12 cellular contexts compared by ENCODE assay signal in the genomic region with DNA sequence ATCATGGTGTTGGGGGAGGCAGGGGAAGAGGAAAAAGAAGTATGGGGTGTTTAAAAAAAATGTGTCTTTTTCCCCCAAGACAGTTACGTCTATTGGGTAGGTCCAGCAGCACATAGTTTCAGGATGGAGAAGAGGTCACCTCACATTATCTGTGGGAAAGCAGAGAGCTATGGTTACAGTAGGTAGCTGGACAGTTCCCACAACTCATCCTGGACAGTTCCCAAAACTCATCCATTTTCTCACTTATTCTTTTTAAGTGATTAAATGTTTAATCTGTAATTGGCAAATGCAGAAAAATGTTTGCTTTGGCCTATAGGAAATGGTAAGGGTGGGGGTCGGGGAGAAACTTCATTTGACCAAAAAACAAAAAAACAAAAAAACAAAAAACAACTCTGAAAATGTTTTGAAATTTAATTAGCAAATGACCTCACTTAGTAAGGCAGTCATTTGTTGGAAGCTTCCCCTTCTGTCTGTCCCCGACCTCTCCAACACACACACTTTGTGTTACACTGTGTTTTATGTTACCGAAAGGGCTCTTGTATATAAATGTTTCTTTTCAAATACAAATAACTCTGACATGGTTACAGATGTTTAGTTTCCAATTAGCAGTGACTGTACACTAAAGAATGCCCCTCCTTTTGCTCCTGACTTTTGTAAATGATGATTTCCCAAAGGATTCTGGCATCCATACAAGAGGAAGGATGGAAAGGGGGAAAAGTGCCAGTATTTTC.
DNase-seq lines count a peak whose midpoint lies in the region; ATAC-seq and TF ChIP-seq lines count a peak whose summit lies in the region.
"Had no signal": no experiment of that assay in that cellular context is flagged by ENCODE, and none has a peak within 500 bp of the region (broad histone marks: within the 10 kb centered on the region; RNA-seq: fewer than 3 reads in every experiment).

No MANE protein-coding gene starts in this region.

- H3K4me1 ChIP-seq in breast epithelium (no peaks in the 10 kb centered on the region), upper lobe of right lung (peaks cover 8% of the 10 kb centered on the region)

- TF ChIP-seq POLR2A in breast epithelium (IDR thresholded peaks at IDR 0.05) = no peak

- H3K36me3 ChIP-seq in breast epithelium (no peaks in the 10 kb centered on the region), upper lobe of right lung (no peaks in the 10 kb centered on the region)

- H3K27ac ChIP-seq in breast epithelium (peak overlapping the region; percentile 30 to 81), upper lobe of right lung (peak overlapping the region; percentile 24)
- H3K27ac ChIP-seq: neutrophil had no signal

- TF ChIP-seq CTCF in breast epithelium (IDR thresholded peaks at IDR 0.05) = no peak
- TF ChIP-seq CTCF in upper lobe of right lung (IDR thresholded peaks at IDR 0.05) = no peak

- H3K4me3 ChIP-seq in breast epithelium (no peak overlapping the region), upper lobe of right lung (no peak overlapping the region)

- peak; percentile 28 for DNase-seq in NCI-H2196 (lab: John Stamatoyannopoulos, UW; ENCODE audit: unreplicated experiment)
- DNase-seq in NCI-H2196 treated with DMSO at 0.1 percent for 48 hours (lab: John Stamatoyannopoulos, UW; ENCODE audit: unreplicated experiment) = no peak
- no peak for DNase-seq in breast epithelium (ENCODE audit: low spot score in 2 of 2)
- peak; percentile 69 for DNase-seq in kidney tubule cell (ENCODE audit: low spot score)
- DNase-seq in upper lobe of right lung = no peak
- DNase-seq in left colon = no peak
- DNase-seq in activated T-cell treated with anti-CD3 and anti-CD28 coated beads for 4 hours = no peak
- no peak for DNase-seq in NCI-H146 (lab: John Stamatoyannopoulos, UW)
- DNase-seq: activated CD4-positive, alpha-beta T cell treated with anti-CD3 and anti-CD28 coated beads for 1 hour; activated naive CD8-positive, alpha-beta T cell treated with anti-CD3 and anti-CD28 coated beads for 36 hours; glutamatergic neuron had no signal

- intact Hi-C loops in breast epithelium (cut with DNase I; ENCODE audit: low total_unique reads) (loop anchor here (5.0 kb wide), 1 partner anchor 92 kb away; no protein-coding TSS in a partner anchor), upper lobe of right lung (cut with DNase I) (no loop called here), left colon (cut with DNase I, micrococcal nuclease) (no loop called here)

- H3K27me3 ChIP-seq in breast epithelium (no peaks in the 10 kb centered on the region), upper lobe of right lung (no peaks in the 10 kb centered on the region)
- H3K27me3 ChIP-seq: neutrophil had no signal

- ATAC-seq in upper lobe of right lung (peak; percentile 20), left colon (no peak)

- H3K9me3 ChIP-seq in breast epithelium (no peaks in the 10 kb centered on the region), upper lobe of right lung (no peaks in the 10 kb centered on the region)
- H3K9me3 ChIP-seq: neutrophil had no signal

Comparison
In these comparisons a context has a peak if more than half of its experiments do, and no peak if none do; other contexts are left out.
1. DNase-seq: peak in NCI-H2196 (single experiment) and kidney tubule cell (single experiment); none in NCI-H2196 treated with DMSO at 0.1 percent for 48 hours (single experiment), breast epithelium (0 of 2), upper lobe of right lung (single experiment), left colon (0 of 2), activated T-cell treated with anti-CD3 and anti-CD28 coated beads for 4 hours (single experiment) and NCI-H146 (single experiment).